8 cellular contexts compared by ENCODE assay signal in genomic region chr17:4554441-4554996, GRCh38. TPM values are rescaled to one million over a fixed set of nuclear protein-coding genes. Genes with fewer than 3 reads are reported as not detected.
DNase-seq lines count a peak whose midpoint lies in the region; ATAC-seq and TF ChIP-seq lines count a peak whose summit lies in the region.

No MANE protein-coding gene starts in this region.

- no peaks in the 10 kb centered on the region for H3K9me3 Mint-ChIP-seq in CD4-positive, alpha-beta T cell
- H3K9me3 Mint-ChIP-seq in effector memory CD8-positive, alpha-beta T cell = no peaks in the 10 kb centered on the region

- H3K27ac Mint-ChIP-seq in CD4-positive, alpha-beta T cell = peak overlapping the region; percentile 96
- H3K27ac Mint-ChIP-seq in effector memory CD8-positive, alpha-beta T cell = peak overlapping the region; percentile 92 to 95

- peaks cover 44% of the 10 kb centered on the region for H3K36me3 Mint-ChIP-seq in CD4-positive, alpha-beta T cell (ENCODE audit: low read depth)
- H3K36me3 Mint-ChIP-seq in effector memory CD8-positive, alpha-beta T cell (ENCODE audit: insufficient read depth) = peaks cover 40% of the 10 kb centered on the region

- no peaks in the 10 kb centered on the region for H3K9me3 ChIP-seq in CD4-positive, alpha-beta T cell (ENCODE audit: control insufficient read depth, low read length)
- H3K9me3 ChIP-seq in KOPT-K1 (ENCODE audit: insufficient read depth, low read length, poor library complexity, severe bottlenecking) (no peaks in the 10 kb centered on the region), neural cell (ENCODE audit: low read length) (no peaks in the 10 kb centered on the region)

- H3K36me3 ChIP-seq in KOPT-K1 (ENCODE audit: insufficient read depth, low read length) = peaks cover 45% of the 10 kb centered on the region
- H3K36me3 ChIP-seq in neural cell (ENCODE audit: insufficient read depth, low read length) = no peaks in the 10 kb centered on the region

- peak overlapping the region; percentile 83 for H3K4me2 ChIP-seq in neural cell (ENCODE audit: low read length)

- H3K9ac ChIP-seq in neural cell (ENCODE audit: low read length) = peak overlapping the region; percentile 93

- H3K27me3 Mint-ChIP-seq in CD4-positive, alpha-beta T cell = no peaks in the 10 kb centered on the region
- no peaks in the 10 kb centered on the region for H3K27me3 Mint-ChIP-seq in effector memory CD8-positive, alpha-beta T cell

- H3K79me2 ChIP-seq in neural cell (replicated peaks; ENCODE audit: insufficient read depth, low read length) = no peaks in the 10 kb centered on the region

- DNase-seq in CD4-positive, alpha-beta T cell = no peak
- DNase-seq in effector memory CD8-positive, alpha-beta T cell = no peak
- no peak for DNase-seq in amygdala (lab: John Stamatoyannopoulos, UW)
- DNase-seq in AG08396 (ENCODE audit: low spot score) = no peak
- DNase-seq in NCI-H510A treated with DMSO at 0.1 percent for 48 hours (lab: John Stamatoyannopoulos, UW) = no peak
- DNase-seq in NCI-H1436 treated with DMSO at 0.1 percent for 48 hours (lab: John Stamatoyannopoulos, UW) = no peak

- no peaks in the 10 kb centered on the region for H3K9me2 ChIP-seq in neural cell (ENCODE audit: insufficient read depth, low read length)

- TF ChIP-seq CTCF in CD4-positive, alpha-beta T cell (IDR thresholded peaks at IDR 0.05) = no peak
- no peak for TF ChIP-seq CTCF in neural cell (IDR thresholded peaks at IDR 0.05; ENCODE audit: poor library complexity, severe bottlenecking)

- H3K4me3 ChIP-seq in neural cell (ENCODE audit: low read length) = peak overlapping the region; percentile 94

- no peaks in the 10 kb centered on the region for H3K27me3 ChIP-seq in CD4-positive, alpha-beta T cell (ENCODE audit: control insufficient read depth, insufficient read depth, low read length)
- no peaks in the 10 kb centered on the region for H3K27me3 ChIP-seq in neural cell (ENCODE audit: insufficient read depth, low read depth, low read length)

- H3F3A ChIP-seq in neural cell (ENCODE audit: insufficient read depth, low read length, poor library complexity, severe bottlenecking) = peaks cover 8% of the 10 kb centered on the region

- no peak for ATAC-seq in CD4-positive, alpha-beta T cell (ENCODE audit: poor library complexity)
- ATAC-seq in effector memory CD8-positive, alpha-beta T cell (replicated peaks) = no peak

- intact Hi-C loops in CD4-positive, alpha-beta T cell (cut with DNase I, micrococcal nuclease) = no loop called here

- no peak for TF ChIP-seq RAD21 in neural cell (conservative IDR thresholded peaks at IDR 0.05)

- no peaks in the 10 kb centered on the region for H4K20me1 ChIP-seq in neural cell (ENCODE audit: insufficient read depth)

- POLR2A ChIA-PET in CD4-positive, alpha-beta T cell (lab: Charles Lee) = interaction anchor here (0.6 to 1.7 kb wide), 4 partner anchors 13 to 81 kb away, joined by 3 to 7 read pairs (median 4); partner anchors contain the start of gene SPNS2

- H3K4me1 Mint-ChIP-seq in CD4-positive, alpha-beta T cell (ENCODE audit: low read depth) = peaks cover 32% of the 10 kb centered on the region
- H3K4me1 Mint-ChIP-seq in effector memory CD8-positive, alpha-beta T cell (ENCODE audit: low read depth in 2 of 2) = peaks cover 24 to 28% of the 10 kb centered on the region in 2 donors

- H2AFZ ChIP-seq in neural cell (ENCODE audit: low read depth, low read length) = peak overlapping the region; percentile 40

- peak overlapping the region; percentile 97 for H3K4me3 Mint-ChIP-seq in CD4-positive, alpha-beta T cell
- peak overlapping the region; percentile 90 to 96 for H3K4me3 Mint-ChIP-seq in effector memory CD8-positive, alpha-beta T cell

- peak overlapping the region; percentile 82 for H3K27ac ChIP-seq in CD4-positive, alpha-beta T cell (ENCODE audit: low read depth, low read length)
- H3K27ac ChIP-seq in KOPT-K1 (ENCODE audit: low read depth, low read length, poor library complexity, severe bottlenecking) (peak overlapping the region; percentile 86), neural cell (ENCODE audit: low read length) (no peak overlapping the region)

- TF ChIP-seq EP300 in neural cell (conservative IDR thresholded peaks at IDR 0.05; ENCODE audit: poor library complexity, severe bottlenecking) = no peak

- CTCF ChIA-PET in CD4-positive, alpha-beta T cell (lab: Charles Lee) = interaction anchor here (1.1 to 1.3 kb wide), 2 partner anchors 11 to 12 kb away, joined by 3 to 5 read pairs; no protein-coding TSS in a partner anchor

TF ChIP-seq in neural cell, 6 proteins besides CTCF, POLR2A, EP300 and RAD21:
- TF ChIP-seq, protein P1, sequence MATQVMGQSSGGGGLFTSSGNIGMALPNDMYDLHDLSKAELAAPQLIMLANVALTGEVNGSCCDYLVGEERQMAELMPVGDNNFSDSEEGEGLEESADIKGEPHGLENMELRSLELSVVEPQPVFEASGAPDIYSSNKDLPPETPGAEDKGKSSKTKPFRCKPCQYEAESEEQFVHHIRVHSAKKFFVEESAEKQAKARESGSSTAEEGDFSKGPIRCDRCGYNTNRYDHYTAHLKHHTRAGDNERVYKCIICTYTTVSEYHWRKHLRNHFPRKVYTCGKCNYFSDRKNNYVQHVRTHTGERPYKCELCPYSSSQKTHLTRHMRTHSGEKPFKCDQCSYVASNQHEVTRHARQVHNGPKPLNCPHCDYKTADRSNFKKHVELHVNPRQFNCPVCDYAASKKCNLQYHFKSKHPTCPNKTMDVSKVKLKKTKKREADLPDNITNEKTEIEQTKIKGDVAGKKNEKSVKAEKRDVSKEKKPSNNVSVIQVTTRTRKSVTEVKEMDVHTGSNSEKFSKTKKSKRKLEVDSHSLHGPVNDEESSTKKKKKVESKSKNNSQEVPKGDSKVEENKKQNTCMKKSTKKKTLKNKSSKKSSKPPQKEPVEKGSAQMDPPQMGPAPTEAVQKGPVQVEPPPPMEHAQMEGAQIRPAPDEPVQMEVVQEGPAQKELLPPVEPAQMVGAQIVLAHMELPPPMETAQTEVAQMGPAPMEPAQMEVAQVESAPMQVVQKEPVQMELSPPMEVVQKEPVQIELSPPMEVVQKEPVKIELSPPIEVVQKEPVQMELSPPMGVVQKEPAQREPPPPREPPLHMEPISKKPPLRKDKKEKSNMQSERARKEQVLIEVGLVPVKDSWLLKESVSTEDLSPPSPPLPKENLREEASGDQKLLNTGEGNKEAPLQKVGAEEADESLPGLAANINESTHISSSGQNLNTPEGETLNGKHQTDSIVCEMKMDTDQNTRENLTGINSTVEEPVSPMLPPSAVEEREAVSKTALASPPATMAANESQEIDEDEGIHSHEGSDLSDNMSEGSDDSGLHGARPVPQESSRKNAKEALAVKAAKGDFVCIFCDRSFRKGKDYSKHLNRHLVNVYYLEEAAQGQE (IDR thresholded peaks at IDR 0.05; ENCODE audit: borderline replicate concordance) = no peak
- no peak for TF ChIP-seq SMC3 (conservative IDR thresholded peaks at IDR 0.05; ENCODE audit: poor library complexity)

RNA-seq across cellular contexts. Expression of gene MYBBP1A, which starts 0.7 kb away (rescaled TPM):
- 10 to 100 TPM; 58.0 to 58.2 TPM for total RNA-seq in CD4-positive, alpha-beta T cell
- polyA plus RNA-seq in neural cell = 15.6 and 21.0 TPM in 2 replicates
- polyA minus RNA-seq in neural cell = 24.3 and 33.1 TPM in 2 replicates

RNA-seq across cellular contexts. Expression of gene GGT6, which starts 5.9 kb away (rescaled TPM):
- total RNA-seq in CD4-positive, alpha-beta T cell = not detected
- polyA plus RNA-seq in neural cell = not detected in 2 replicates
- not detected in 2 replicates for polyA minus RNA-seq in neural cell

RNA-seq across cellular contexts. Expression of gene SMTNL2, which starts 29.8 kb away (rescaled TPM):
- not detected for total RNA-seq in CD4-positive, alpha-beta T cell
- 0.54 and 0.81 TPM in 2 replicates for polyA plus RNA-seq in neural cell
- polyA minus RNA-seq in neural cell = 0.58 and 0.73 TPM in 2 replicates

RNA-seq across cellular contexts. Expression of gene SPNS2, which starts 55.8 kb away (rescaled TPM):
- under 1 TPM; 0.33 to 0.53 TPM for total RNA-seq in CD4-positive, alpha-beta T cell
- polyA plus RNA-seq in neural cell = 39.7 and 57.5 TPM in 2 replicates
- polyA minus RNA-seq in neural cell = 29.3 and 36.8 TPM in 2 replicates
